ENCODE assay signal across 21 cellular contexts in the genomic region with DNA sequence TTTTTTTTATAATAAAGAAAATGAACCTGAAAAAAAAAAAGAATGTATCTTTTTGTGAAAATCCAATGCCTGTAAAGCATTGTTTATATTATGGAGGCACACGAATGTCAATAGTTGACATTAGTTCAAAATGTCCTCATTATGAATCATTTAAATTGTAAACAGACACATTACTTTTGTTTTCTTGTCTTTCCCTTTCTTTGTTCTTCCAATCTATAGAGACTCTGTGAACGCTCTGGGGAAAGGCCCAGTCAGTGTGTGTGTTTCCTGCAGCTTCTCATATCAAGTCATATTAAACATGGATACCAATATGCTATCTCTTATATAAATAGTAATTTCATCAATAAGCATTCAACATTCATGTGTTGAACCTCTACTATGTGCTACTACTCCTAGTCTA.
"Had no signal": no experiment of that assay in that cellular context is flagged by ENCODE, and none has a peak within 500 bp of the region (broad histone marks: within the 10 kb centered on the region; RNA-seq: fewer than 3 reads in every experiment).

No MANE protein-coding gene starts in this region.

- H3K27me3 ChIP-seq: esophagus muscularis mucosa, foreskin keratinocyte, gastroesophageal sphincter, heart left ventricle, hepatocyte, left lung had no signal

- H2AFZ ChIP-seq: hepatocyte had no signal

- H3K4me1 ChIP-seq: foreskin keratinocyte, gastroesophageal sphincter, lower lobe of right lung had no signal

- H3K9me3 ChIP-seq: lower lobe of right lung had no signal

- ATAC-seq: effector memory CD8-positive, alpha-beta T cell; foreskin keratinocyte; gastroesophageal sphincter; heart left ventricle; left cardiac atrium; left lung; left ventricle myocardium superior; lower lobe of right lung; naive thymus-derived CD4-positive, alpha-beta T cell had no signal

- DNase-seq: effector CD8-positive, alpha-beta T cell; effector memory CD8-positive, alpha-beta T cell; endodermal cell; foreskin keratinocyte; heart left ventricle; left cardiac atrium; left lung; left ventricle myocardium superior; lower lobe of right lung; mesendoderm; midbrain; naive thymus-derived CD4-positive, alpha-beta T cell had no signal

- H3K27ac ChIP-seq: coronary artery, esophagus muscularis mucosa, foreskin keratinocyte, gastroesophageal sphincter, heart left ventricle, hepatocyte, left lung, lower lobe of right lung had no signal

- H3K4me3 ChIP-seq: coronary artery, esophagus muscularis mucosa, gastroesophageal sphincter, heart left ventricle, hepatocyte, left lung, lower lobe of right lung had no signal

- H3K36me3 ChIP-seq: esophagus muscularis mucosa, gastroesophageal sphincter, heart left ventricle, left lung, lower lobe of right lung had no signal

- H3K4me2 ChIP-seq: hepatocyte had no signal

- FAIRE-seq: colon, endometrium, frontal cortex, islet of Langerhans, keratinocyte had no signal

- H3K79me2 ChIP-seq: hepatocyte had no signal
